In genomic region chr17:57530026-57530425, GRCh38 we compare ENCODE assay signal across 17 cellular contexts.
A peak's percentile ranks its signal among the peaks of the same experiment; 100 is the strongest.
DNase-seq lines count a peak whose midpoint lies in the region; ATAC-seq and TF ChIP-seq lines count a peak whose summit lies in the region.
"Had no signal": no experiment of that assay in that cellular context is flagged by ENCODE, and none has a peak within 500 bp of the region (broad histone marks: within the 10 kb centered on the region; RNA-seq: fewer than 3 reads in every experiment).

No MANE protein-coding gene starts in this region.

- H2BK20ac ChIP-seq in IMR-90 (ENCODE audit: low read depth, low read length): peak overlapping the region; percentile 58; the same call in 1 of the 2 replicates

- peak overlapping the region; percentile 79 for H3K4ac ChIP-seq in IMR-90 (ENCODE audit: low read depth, low read length)

- in situ Hi-C loops in IMR-90 (cut with MboI; ENCODE audit: low sequenced_read_pairs): no loop called here

- no TSS peak for BruUV-seq in IMR-90 (replicated peaks; lab: Mats Ljungman, UMichigan)

- no peak for ATAC-seq in CD4-positive, CD25-positive, alpha-beta regulatory T cell (ENCODE audit: low read depth in 2 of 2)
- peak; percentile 58 for ATAC-seq in IMR-90 (ENCODE audit: low read depth)
- no peak for ATAC-seq in GM21619 (IDR thresholded peaks at IDR 0.05; ENCODE audit: unreplicated experiment)
- ATAC-seq: activated T-cell treated with anti-CD3 and anti-CD28 coated beads, Interleukin-2, amount 50 U/mL, for 4 hours; left ventricle myocardium superior had no signal

- intact Hi-C loops in IMR-90 (cut with micrococcal nuclease) (no loop called here), stomach (cut with DNase I; ENCODE audit: low total_unique reads) (no loop called here)

- H3K4me1 ChIP-seq in CD4-positive, CD25-positive, alpha-beta regulatory T cell (ENCODE audit: control insufficient read depth, insufficient read depth, low read length, poor library complexity, severe bottlenecking): peaks cover 10% of the 10 kb centered on the region
- peaks cover 21% of the 10 kb centered on the region for H3K4me1 ChIP-seq in IMR-90 (ENCODE audit: control insufficient read depth, insufficient read depth, low read length)
- H3K4me1 ChIP-seq in stomach: peaks cover 0 to 40% (median 20%) of the 10 kb centered on the region in 4 donors

- H3K27ac ChIP-seq in CD4-positive, CD25-positive, alpha-beta regulatory T cell (ENCODE audit: insufficient read depth, low read length, poor library complexity, severe bottlenecking): no peak overlapping the region
- H3K27ac ChIP-seq in IMR-90 (ENCODE audit: insufficient read depth, low read length) (no peak overlapping the region), caudate nucleus (ENCODE audit: low read depth, low read length) (peak overlapping the region; percentile 71), stomach (no peak overlapping the region)
- H3K27ac ChIP-seq: esophagus squamous epithelium had no signal

- H4K91ac ChIP-seq in IMR-90 (ENCODE audit: insufficient read depth, low read depth, low read length): peak overlapping the region; percentile 30; the same call in 1 of the 2 replicates

- 0 out of 4 replicates have a peak, but pooled peaks cover 0 to 4% of the 10 kb centered on the region in 2 experiments for H3K79me1 ChIP-seq in IMR-90 (ENCODE audit: low read depth in 1 of 2, low read length in 2 of 2)

- H3K14ac ChIP-seq in IMR-90 (replicated peaks; ENCODE audit: low read depth, low read length): peak overlapping the region; percentile 30; the same call in 1 of the 2 replicates

- H3K27me3 ChIP-seq in CD4-positive, CD25-positive, alpha-beta regulatory T cell (ENCODE audit: control insufficient read depth, insufficient read depth, low read length): no peaks in the 10 kb centered on the region
- H3K27me3 ChIP-seq in IMR-90 (ENCODE audit: control insufficient read depth, insufficient read depth, low read length): no peaks in the 10 kb centered on the region
- H3K27me3 ChIP-seq in stomach: no peaks in the 10 kb centered on the region
- H3K27me3 ChIP-seq: adrenal gland, esophagus squamous epithelium had no signal

- no peak overlapping the region for H3K4me2 ChIP-seq in IMR-90 (ENCODE audit: low read depth, low read length)

- H3K4me1 Mint-ChIP-seq in CD4-positive, CD25-positive, alpha-beta regulatory T cell: peaks cover 4 to 37% (median 19%) of the 10 kb centered on the region in 4 donors
- peaks cover 36% of the 10 kb centered on the region for H3K4me1 Mint-ChIP-seq in nephron

- no peak overlapping the region for H2BK5ac ChIP-seq in IMR-90 (ENCODE audit: low read depth, low read length, poor library complexity, severe bottlenecking)

- no peak overlapping the region for H3K9ac ChIP-seq in IMR-90 (ENCODE audit: low read depth, low read length)

- dilution Hi-C loops in IMR-90 (cut with HindIII; ENCODE audit: low sequenced_read_pairs, unreplicated experiment): no loop called here

- no peaks in the 10 kb centered on the region for H3K9me3 ChIP-seq in CD4-positive, CD25-positive, alpha-beta regulatory T cell (ENCODE audit: control insufficient read depth in 2 of 2, low read length in 2 of 2)
- no peaks in the 10 kb centered on the region for H3K9me3 ChIP-seq in IMR-90 (ENCODE audit: control insufficient read depth, insufficient read depth, low read length)
- no peaks in the 10 kb centered on the region for H3K9me3 ChIP-seq in stomach
- H3K9me3 ChIP-seq: adrenal gland, esophagus squamous epithelium had no signal

- WGBS in IMR-90 (ENCODE audit: extremely low coverage in 2 of 2, insufficient read length in 1 of 2), 2 experiments: no CpG with 5 or more reads among the region's 3 CpGs
- 66 to 76% (median 73%) methylated on average over 3 of the region's 3 CpGs for WGBS in stomach, 5 donors

- no peak overlapping the region for H2AFZ ChIP-seq in IMR-90 (replicated peaks; ENCODE audit: low read length, poor library complexity)

- no peaks in the 10 kb centered on the region for H3K27me3 Mint-ChIP-seq in CD4-positive, CD25-positive, alpha-beta regulatory T cell
- peaks cover 27% of the 10 kb centered on the region for H3K27me3 Mint-ChIP-seq in nephron (ENCODE audit: low read depth)
- H3K27me3 Mint-ChIP-seq: activated CD4-positive, alpha-beta T cell treated with anti-CD3 and anti-CD28 coated beads, Interleukin-2, amount 10 ng/mL, durations not matched to agents 24 days and 14 days; B cell had no signal

- DNase-seq in CD4-positive, CD25-positive, alpha-beta regulatory T cell: no peak
- no peak for DNase-seq in IMR-90
- DNase-seq in caudate nucleus (lab: John Stamatoyannopoulos, UW): no peak
- no peak for DNase-seq in NCI-H2081 (lab: John Stamatoyannopoulos, UW)
- DNase-seq in anterior cingulate cortex (lab: John Stamatoyannopoulos, UW): no peak
- no peak for DNase-seq in stomach
- DNase-seq: activated CD4-positive, alpha-beta T cell treated with anti-CD3 and anti-CD28 coated beads, Interleukin-2, amount 10 ng/mL, durations not matched to agents 24 days and 14 days; activated T-cell treated with anti-CD3 and anti-CD28 coated beads, Interleukin-2, amount 50 U/mL, for 4 hours; adrenal gland; esophagus squamous epithelium; left ventricle myocardium superior; SHP77; stimulated activated CD4-positive, alpha-beta T cell treated with anti-CD3 and anti-CD28 coated beads, Interleukin-4, amount 100 ng/mL, for 4 hours; T-helper 9 cell had no signal

- TF ChIP-seq POLR2A in IMR-90 (IDR thresholded peaks at IDR 0.05; ENCODE audit: low read depth, low read length) (no peak), stomach (IDR thresholded peaks at IDR 0.05) (no peak)

- H3K18ac ChIP-seq in IMR-90 (ENCODE audit: low read depth, low read length): peak overlapping the region; percentile 27; the same call in 1 of the 2 replicates

- H3K9me1 ChIP-seq in IMR-90 (ENCODE audit: insufficient read depth, low read length): peaks cover 22% of the 10 kb centered on the region

- no peak overlapping the region for H2AK9ac ChIP-seq in IMR-90 (replicated peaks; ENCODE audit: low read depth, low read length, poor library complexity)

- no peak for TF ChIP-seq CTCF in IMR-90 (conservative IDR thresholded peaks at IDR 0.05; ENCODE audit: low read depth, low read length)
- TF ChIP-seq CTCF in nephron (IDR thresholded peaks at IDR 0.05; ENCODE audit: unreplicated experiment in 3 of 3): no peak
- no peak for TF ChIP-seq CTCF in stomach (IDR thresholded peaks at IDR 0.05)

- POLR2A ChIA-PET in IMR-90 (lab: Charles Lee; ENCODE audit: unreplicated experiment): no interaction called here

- no peak overlapping the region for H3K4me3 Mint-ChIP-seq in CD4-positive, CD25-positive, alpha-beta regulatory T cell
- H3K4me3 Mint-ChIP-seq in nephron: no peak overlapping the region
- H3K4me3 Mint-ChIP-seq: activated CD4-positive, alpha-beta T cell treated with anti-CD3 and anti-CD28 coated beads, Interleukin-2, amount 10 ng/mL, durations not matched to agents 24 days and 14 days; activated T-cell treated with anti-CD3 and anti-CD28 coated beads, Interleukin-2, amount 50 U/mL, for 4 hours; B cell had no signal

- CTCF ChIA-PET in IMR-90 (lab: Yijun Ruan, JAX): no interaction called here

- peak overlapping the region; percentile 20; the same call in 1 of the 2 replicates for H2AK5ac ChIP-seq in IMR-90 (ENCODE audit: low read depth, low read length)

- no peak overlapping the region for H3K56ac ChIP-seq in IMR-90 (ENCODE audit: extremely low read depth, insufficient read depth, low read length)

- no peak for TF ChIP-seq EP300 in stomach (IDR thresholded peaks at IDR 0.05)

- peaks cover 27% of the 10 kb centered on the region for H3K36me3 Mint-ChIP-seq in CD4-positive, CD25-positive, alpha-beta regulatory T cell
- peaks cover 8% of the 10 kb centered on the region for H3K36me3 Mint-ChIP-seq in nephron (ENCODE audit: low read depth)

- H4K8ac ChIP-seq in IMR-90 (ENCODE audit: low read depth in 2 of 2, low read length in 2 of 2): peak overlapping the region in 1 of 2 experiments; percentile 54; a peak in 2 of 4 replicates

- H2BK120ac ChIP-seq in IMR-90 (ENCODE audit: low read depth, low read length): peak overlapping the region; percentile 86

- peak overlapping the region; percentile 9; the same call in 1 of the 2 replicates for H3K23ac ChIP-seq in IMR-90 (ENCODE audit: low read depth, low read length)

- no peak overlapping the region for H4K5ac ChIP-seq in IMR-90 (ENCODE audit: low read depth, low read length)

- H2BK15ac ChIP-seq in IMR-90 (ENCODE audit: low read depth, low read length): peak overlapping the region; percentile 91; the same call in 2 of the 3 replicates

- TF ChIP-seq RAD21 in IMR-90 (IDR thresholded peaks at IDR 0.05; ENCODE audit: low read length): no peak

- H4K20me1 ChIP-seq in IMR-90 (ENCODE audit: insufficient read depth, low read length): no peaks in the 10 kb centered on the region

- H3K9me3 Mint-ChIP-seq in CD4-positive, CD25-positive, alpha-beta regulatory T cell: no peaks in the 10 kb centered on the region
- H3K9me3 Mint-ChIP-seq in nephron: no peaks in the 10 kb centered on the region
- H3K9me3 Mint-ChIP-seq: activated CD4-positive, alpha-beta T cell treated with anti-CD3 and anti-CD28 coated beads, Interleukin-2, amount 10 ng/mL, durations not matched to agents 24 days and 14 days; activated T-cell treated with anti-CD3 and anti-CD28 coated beads, Interleukin-2, amount 50 U/mL, for 4 hours had no signal

- H3K4me3 ChIP-seq in CD4-positive, CD25-positive, alpha-beta regulatory T cell (ENCODE audit: low read depth, low read length): no peak overlapping the region
- no peak overlapping the region for H3K4me3 ChIP-seq in IMR-90 (ENCODE audit: insufficient read depth, low read depth, low read length)
- no peak overlapping the region for H3K4me3 ChIP-seq in stomach
- H3K4me3 ChIP-seq: adrenal gland, esophagus squamous epithelium had no signal

- H3K36me3 ChIP-seq in CD4-positive, CD25-positive, alpha-beta regulatory T cell (ENCODE audit: control insufficient read depth, insufficient read depth, low read length): no peaks in the 10 kb centered on the region
- H3K36me3 ChIP-seq in IMR-90 (ENCODE audit: control insufficient read depth, insufficient read depth, low read length): no peaks in the 10 kb centered on the region
- peaks cover 0 to 10% (median 2%) of the 10 kb centered on the region in 4 donors for H3K36me3 ChIP-seq in stomach
- H3K36me3 ChIP-seq: adrenal gland had no signal

- H3K27ac Mint-ChIP-seq in CD4-positive, CD25-positive, alpha-beta regulatory T cell: peak overlapping the region; percentile 2 to 85 (median 48)
- H3K27ac Mint-ChIP-seq in nephron: peak overlapping the region; percentile 67 to 89 (median 79)
- H3K27ac Mint-ChIP-seq: B cell had no signal

TF ChIP-seq in IMR-90, 13 proteins besides CTCF, POLR2A, EP300 and RAD21 (continues in another document):
- no peak for TF ChIP-seq ELK1 (IDR thresholded peaks at IDR 0.05; ENCODE audit: borderline replicate concordance, low read depth, low read length)
